ENCODE assay signal across 8 cellular contexts in genomic region chrX:23901805-23902204, GRCh38. TPM values are rescaled to one million over a fixed set of nuclear protein-coding genes. Genes with fewer than 3 reads are reported as not detected.
DNase-seq lines count a peak whose midpoint lies in the region; ATAC-seq and TF ChIP-seq lines count a peak whose summit lies in the region.

No MANE protein-coding gene starts in this region.

- DNase-seq in COLO668 (lab: John Stamatoyannopoulos, UW; ENCODE audit: unreplicated experiment) (peak; percentile 42), NCI-H774 (lab: John Stamatoyannopoulos, UW) (peak; percentile 41), head of caudate nucleus (peak in 32 of 42 donors; percentile 13 to 80 (median 47)), prostate gland (ENCODE audit: low spot score) (peak; percentile 57)
- DNase-seq in activated naive CD4-positive, alpha-beta T cell treated with Interleukin-2 at 50 U/mL for 16 hours = peak; percentile 19
- no peak for DNase-seq in effector memory CD4-positive, alpha-beta T cell

- no peaks in the 10 kb centered on the region for H3K36me3 ChIP-seq in prostate gland
- H3K36me3 ChIP-seq in effector memory CD4-positive, alpha-beta T cell (ENCODE audit: control insufficient read depth, insufficient read depth, low read length) = no peaks in the 10 kb centered on the region

- peak overlapping the region; percentile 67 to 68 for H3K27ac ChIP-seq in prostate gland
- H3K27ac ChIP-seq in effector memory CD4-positive, alpha-beta T cell (ENCODE audit: insufficient read depth, low read length, poor library complexity, severe bottlenecking) = no peak overlapping the region

- peak in 3 of 4 experiments; percentile 52 to 72 (median 64) for TF ChIP-seq CTCF in prostate gland (IDR thresholded peaks at IDR 0.05)

- ATAC-seq in GM18909 (IDR thresholded peaks at IDR 0.05; ENCODE audit: poor library complexity, unreplicated experiment) (peak; percentile 70), HG03378 (IDR thresholded peaks at IDR 0.05; ENCODE audit: unreplicated experiment) (peak; percentile 58)

- intact Hi-C loops in head of caudate nucleus (cut with DNase I) = loop anchor here (1.0 to 10.0 kb wide), 2 partner anchors 120 to 153 kb away; partner anchors contain the start of gene EIF2S3
- intact Hi-C loops in prostate gland (cut with DNase I) = loop anchor here (1.0 to 10.0 kb wide), 5 partner anchors 120 to 243 kb away; partner anchors contain the start of genes EIF2S3, KLHL15 and ZFX

- no peaks in the 10 kb centered on the region for H3K9me3 ChIP-seq in prostate gland
- H3K9me3 ChIP-seq in effector memory CD4-positive, alpha-beta T cell (ENCODE audit: control insufficient read depth, low read length) = no peaks in the 10 kb centered on the region

- H3K4me1 ChIP-seq in prostate gland (replicated peaks) = no peaks in the 10 kb centered on the region
- no peaks in the 10 kb centered on the region for H3K4me1 ChIP-seq in effector memory CD4-positive, alpha-beta T cell (ENCODE audit: control insufficient read depth, insufficient read depth, low read length, poor library complexity, severe bottlenecking)

- no peaks in the 10 kb centered on the region for H3K27me3 ChIP-seq in prostate gland (replicated peaks; ENCODE audit: insufficient read depth)
- H3K27me3 ChIP-seq in effector memory CD4-positive, alpha-beta T cell (replicated peaks; ENCODE audit: control insufficient read depth, insufficient read depth, low read length, poor library complexity, severe bottlenecking) = no peaks in the 10 kb centered on the region

- WGBS in prostate gland = 0% methylated on average over 1 of the region's 1 CpG

- H3K4me3 ChIP-seq in prostate gland = no peak overlapping the region
- no peak overlapping the region for H3K4me3 ChIP-seq in effector memory CD4-positive, alpha-beta T cell (ENCODE audit: insufficient read depth, low read depth, low read length, poor library complexity, severe bottlenecking)

- no peak for TF ChIP-seq POLR2A in prostate gland (IDR thresholded peaks at IDR 0.05)

RNA-seq across cellular contexts. Expression of gene APOO, which starts 5.9 kb away (rescaled TPM):
- total RNA-seq in prostate gland = 10 to 100 TPM; 12.3 to 17.3 TPM

RNA-seq across cellular contexts. Expression of gene CXorf58, which starts 6.0 kb away (rescaled TPM):
- under 1 TPM in 1 of 2 donors, not detected in 1; 0.14 TPM for total RNA-seq in prostate gland

Comparison
In these comparisons a context has a peak if more than half of its experiments do, and no peak if none do; other contexts are left out.
1. DNase-seq: peak in COLO668 (single experiment), NCI-H774 (single experiment), activated naive CD4-positive, alpha-beta T cell treated with Interleukin-2 at 50 U/mL for 16 hours (single experiment), head of caudate nucleus (32 of 42) and prostate gland (single experiment); none in effector memory CD4-positive, alpha-beta T cell (0 of 3).